19 cellular contexts compared by ENCODE assay signal in genomic region chr14:100422556-100423420, GRCh38. TPM values are rescaled to one million over a fixed set of nuclear protein-coding genes. Genes with fewer than 3 reads are reported as not detected.
DNase-seq lines count a peak whose midpoint lies in the region; ATAC-seq, FAIRE-seq and TF ChIP-seq lines count a peak whose summit lies in the region.
"Had no signal": no experiment of that assay in that cellular context is flagged by ENCODE, and none has a peak within 500 bp of the region (broad histone marks: within the 10 kb centered on the region; RNA-seq: fewer than 3 reads in every experiment).

No MANE protein-coding gene starts in this region.

- H2AFZ ChIP-seq in mammary epithelial cell (ENCODE audit: low read depth, low read length) = peak overlapping the region; percentile 34

- TF ChIP-seq CTCF in A673 (conservative IDR thresholded peaks at IDR 0.05; ENCODE audit: low read depth, low read length) (no peak), mammary epithelial cell (conservative IDR thresholded peaks at IDR 0.05 in 1 of 2, IDR thresholded peaks at IDR 0.05 in 1 of 2; ENCODE audit: extremely low read depth in 1 of 2, insufficient read depth in 1 of 2, low read depth in 1 of 2, low read length in 2 of 2) (no peak)

- dilution Hi-C loops in mammary epithelial cell (cut with HindIII; ENCODE audit: low sequenced_read_pairs) = loop anchor here (5.0 kb wide), 1 partner anchor 35 kb away; no protein-coding TSS in a partner anchor

- WGBS in mammary epithelial cell (ENCODE audit: low coverage, missing lambda C conversion rate) = 64% methylated on average over 13 of the region's 14 CpGs

- no peaks in the 10 kb centered on the region for H3K36me3 ChIP-seq in A673 (ENCODE audit: insufficient read depth, low read length, poor library complexity, severe bottlenecking)
- H3K36me3 ChIP-seq in mammary epithelial cell (ENCODE audit: insufficient read depth, low read length) = no peaks in the 10 kb centered on the region
- H3K36me3 ChIP-seq: heart right ventricle, upper lobe of left lung had no signal

- POLR2A ChIA-PET in A673 (lab: Charles Lee; ENCODE audit: low non-redundant PET) = interaction anchor here (0.5 kb wide), 1 partner anchor 14 kb away, joined by 3 read pairs; no protein-coding TSS in a partner anchor

- H3K9me3 ChIP-seq in A673 (ENCODE audit: low read depth, low read length, poor library complexity, severe bottlenecking) = no peaks in the 10 kb centered on the region
- H3K9me3 ChIP-seq in mammary epithelial cell (replicated peaks; ENCODE audit: insufficient read depth, low read length) = no peaks in the 10 kb centered on the region
- H3K9me3 ChIP-seq: heart right ventricle, psoas muscle, upper lobe of left lung had no signal

- H3K4me2 ChIP-seq in mammary epithelial cell (ENCODE audit: insufficient read depth, low read depth, low read length) = peak overlapping the region; percentile 25

- H3K4me1 ChIP-seq in A673 (ENCODE audit: insufficient read depth, low read length, poor library complexity, severe bottlenecking) = peaks cover 28% of the 10 kb centered on the region
- peaks cover 25% of the 10 kb centered on the region for H3K4me1 ChIP-seq in mammary epithelial cell (ENCODE audit: insufficient read depth, low read length)
- H3K4me1 ChIP-seq: psoas muscle had no signal

- no peak for FAIRE-seq in frontal cortex (lab: Jason Lieb, UNC)

- H3K4me3 ChIP-seq in A673 (ENCODE audit: low read depth, low read length, poor library complexity, severe bottlenecking) (no peak overlapping the region), mammary epithelial cell (replicated peaks in 1 of 3; ENCODE audit: insufficient read depth in 1 of 3, low read depth in 2 of 3, low read length in 3 of 3) (no peak overlapping the region)
- H3K4me3 ChIP-seq: dorsolateral prefrontal cortex, heart right ventricle, psoas muscle, upper lobe of left lung had no signal

- CTCF ChIA-PET in A673 (lab: Charles Lee) (interaction anchor here (0.6 kb wide), 1 partner anchor 251 kb away, joined by 4 read pairs; no protein-coding TSS in a partner anchor), mammary epithelial cell (lab: Charles Lee; ENCODE audit: low non-redundant PET) (no interaction called here)

- in situ Hi-C loops in mammary epithelial cell (cut with MboI; ENCODE audit: low sequenced_read_pairs in 2 of 2) = loop anchor here in 1 of 2 donors (25.0 kb wide), 1 partner anchor 1215 kb away; no protein-coding TSS in a partner anchor

- BruUV-seq in A673 (replicated peaks; lab: Mats Ljungman, UMichigan) = no TSS peak
- BruUV-seq in mammary epithelial cell (replicated peaks; lab: Mats Ljungman, UMichigan) = no TSS peak

- H3K27me3 ChIP-seq in A673 (replicated peaks; ENCODE audit: insufficient read depth, low read depth, low read length, poor library complexity) = no peaks in the 10 kb centered on the region
- no peaks in the 10 kb centered on the region for H3K27me3 ChIP-seq in mammary epithelial cell (ENCODE audit: insufficient read depth, low read length)
- H3K27me3 ChIP-seq: dorsolateral prefrontal cortex, heart right ventricle, upper lobe of left lung had no signal

- no peaks in the 10 kb centered on the region for H4K20me1 ChIP-seq in mammary epithelial cell (ENCODE audit: insufficient read depth, low read length)

- no peak overlapping the region for H3K27ac ChIP-seq in A673 (ENCODE audit: low read depth, low read length, poor library complexity, severe bottlenecking)
- no peak overlapping the region for H3K27ac ChIP-seq in mammary epithelial cell (ENCODE audit: insufficient read depth, low read depth, low read length)
- H3K27ac ChIP-seq: dorsolateral prefrontal cortex, heart right ventricle, psoas muscle, upper lobe of left lung had no signal

- ATAC-seq in GM21526 (IDR thresholded peaks at IDR 0.05; ENCODE audit: low FRiP score, unreplicated experiment) (no peak), HG03439 (IDR thresholded peaks at IDR 0.05; ENCODE audit: unreplicated experiment) (no peak)
- ATAC-seq: heart right ventricle; natural killer cell treated with Interleukin-12 subunit alpha and Interleukin-12 subunit beta and Interleukin-15 and Interleukin-18, amount 100 ng/mL, for 72 hours; psoas muscle had no signal

- H3K9ac ChIP-seq in mammary epithelial cell (ENCODE audit: insufficient read depth, low read length) = no peak overlapping the region

- intact Hi-C loops in A673 (cut with micrococcal nuclease; ENCODE audit: unreplicated experiment) = no loop called here
- intact Hi-C loops in mammary epithelial cell (cut with micrococcal nuclease) = no loop called here

- DNase-seq in A673 (ENCODE audit: low spot score) (peak; percentile 41), NCI-H69 (lab: John Stamatoyannopoulos, UW) (peak; percentile 75), mammary epithelial cell (no peak), mesenteric fat pad (ENCODE audit: low spot score) (peak; percentile 67), frontal cortex (ENCODE audit: low spot score in 2 of 2) (no peak), NCI-H345 (lab: John Stamatoyannopoulos, UW) (no peak)
- DNase-seq: activated B cell treated with CpG ODN at 0.5 μM for 24 hours; CD4-positive, CD25-positive, alpha-beta regulatory T cell; heart right ventricle; NCI-H1436 treated with DMSO at 0.1 percent for 48 hours; psoas muscle; SHP77; stimulated activated CD4-positive, alpha-beta T cell treated with anti-CD3 and anti-CD28 coated beads, Interleukin-15, amount 100 ng/mL, for 24 hours; stimulated activated naive CD4-positive, alpha-beta T cell; upper lobe of left lung had no signal

- peaks cover 3% of the 10 kb centered on the region for H3K79me2 ChIP-seq in mammary epithelial cell (ENCODE audit: insufficient read depth, low read length)

RNA-seq across cellular contexts. Expression of gene WDR25, which starts 46.5 kb away (rescaled TPM):
- total RNA-seq in A673 (2021) = 8.7 and 9.4 TPM in 2 replicates
- total RNA-seq in mammary epithelial cell = 10 to 100 TPM; 12.3 to 14.0 TPM
- polyA plus RNA-seq in mammary epithelial cell = 7.2 TPM
- polyA minus RNA-seq in mammary epithelial cell = 6.9 TPM
- total RNA-seq in mesenteric fat pad = 8.7 TPM
- 15.5 TPM for total RNA-seq in frontal cortex

Comparison
In these comparisons a context has a peak if more than half of its experiments do, and no peak if none do; other contexts are left out.
1. DNase-seq: peak in A673 (single experiment), NCI-H69 (single experiment) and mesenteric fat pad (single experiment); none in mammary epithelial cell (single experiment), frontal cortex (0 of 2) and NCI-H345 (single experiment).